Comparison of ENCODE assay signal across 1 cellular context in the genomic region with DNA sequence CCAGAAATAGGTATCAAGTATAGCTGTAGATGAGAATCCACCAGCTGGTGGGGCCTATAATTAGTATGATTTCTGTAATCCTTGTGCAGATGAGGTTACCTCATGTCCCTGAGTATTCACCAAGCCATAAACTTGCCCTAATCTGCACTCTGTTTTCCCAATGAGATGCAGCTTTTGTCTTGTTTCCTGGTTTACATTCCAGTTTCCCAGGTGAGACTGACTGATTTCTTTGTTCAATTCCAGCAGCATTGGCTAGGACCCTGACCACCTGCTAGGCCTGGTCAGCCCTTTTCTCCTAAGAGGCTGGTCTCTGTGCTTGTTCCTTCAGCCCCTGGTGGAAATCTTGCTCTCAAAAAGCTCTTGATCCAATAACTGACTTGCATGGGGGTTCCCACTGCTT.
TF ChIP-seq lines count a peak whose summit lies in the region.

No MANE protein-coding gene starts in this region.

TF ChIP-seq in IMR-90, 13 proteins besides CTCF, POLR2A, EP300 and RAD21 (continued from another document):
- no peak for TF ChIP-seq MXI1 (IDR thresholded peaks at IDR 0.05; ENCODE audit: borderline replicate concordance, low read depth, low read length)
